10 cellular contexts compared by ENCODE assay signal in genomic region chr2:98280376-98281102, GRCh38.
DNase-seq lines count a peak whose midpoint lies in the region; ATAC-seq, FAIRE-seq and TF ChIP-seq lines count a peak whose summit lies in the region.
"Had no signal": no experiment of that assay in that cellular context is flagged by ENCODE, and none has a peak within 500 bp of the region (broad histone marks: within the 10 kb centered on the region; RNA-seq: fewer than 3 reads in every experiment).

No MANE protein-coding gene starts in this region.

- H3K4me3 Mint-ChIP-seq in neural progenitor cell: no peak overlapping the region
- no peak overlapping the region for H3K4me3 Mint-ChIP-seq in activated naive CD8-positive, alpha-beta T cell treated with anti-CD3 and anti-CD28 coated beads for 36 hours
- H3K4me3 Mint-ChIP-seq: CD4-positive, alpha-beta T cell had no signal

- H2BK120ac ChIP-seq in IMR-90 (ENCODE audit: low read depth, low read length): no peak overlapping the region

- H3K18ac ChIP-seq in IMR-90 (ENCODE audit: low read depth, low read length): no peak overlapping the region

- H4K91ac ChIP-seq in IMR-90 (ENCODE audit: insufficient read depth, low read depth, low read length): no peak overlapping the region

- H2AK9ac ChIP-seq in IMR-90 (replicated peaks; ENCODE audit: low read depth, low read length, poor library complexity): no peak overlapping the region

- H4K5ac ChIP-seq in IMR-90 (ENCODE audit: low read depth, low read length): no peak overlapping the region

- no peaks in the 10 kb centered on the region for H3F3A ChIP-seq in neural progenitor cell (ENCODE audit: low read depth)

- H3K9me3 ChIP-seq in IMR-90 (ENCODE audit: control insufficient read depth, insufficient read depth, low read length): no peaks in the 10 kb centered on the region
- no peaks in the 10 kb centered on the region for H3K9me3 ChIP-seq in neural progenitor cell (ENCODE audit: low read depth)
- H3K9me3 ChIP-seq: ovary had no signal

- no peak overlapping the region for H3K4ac ChIP-seq in IMR-90 (ENCODE audit: low read depth, low read length)

- ATAC-seq in IMR-90 (ENCODE audit: low read depth): peak; percentile 46; the same call in 1 of the 2 replicates

- peaks cover 40% of the 10 kb centered on the region for H3K4me1 Mint-ChIP-seq in neural progenitor cell
- H3K4me1 Mint-ChIP-seq in activated naive CD8-positive, alpha-beta T cell treated with anti-CD3 and anti-CD28 coated beads for 36 hours: no peaks in the 10 kb centered on the region

- no peaks in the 10 kb centered on the region for H3K36me3 Mint-ChIP-seq in neural progenitor cell
- H3K36me3 Mint-ChIP-seq in activated naive CD8-positive, alpha-beta T cell treated with anti-CD3 and anti-CD28 coated beads for 36 hours: no peaks in the 10 kb centered on the region

- H4K8ac ChIP-seq in IMR-90 (ENCODE audit: low read depth in 2 of 2, low read length in 2 of 2): no peak overlapping the region

- H3K23ac ChIP-seq in IMR-90 (ENCODE audit: low read depth, low read length): no peak overlapping the region

- H3K79me1 ChIP-seq in IMR-90 (ENCODE audit: low read depth in 1 of 2, low read length in 2 of 2): no peaks in the 10 kb centered on the region

- WGBS in IMR-90 (ENCODE audit: extremely low coverage in 2 of 2, insufficient read length in 1 of 2), 2 experiments: 12% methylated on average over 3 of the region's 18 CpGs; no CpG with 5 or more reads in 1 of the 2 experiments

- H3K9me1 ChIP-seq in IMR-90 (ENCODE audit: insufficient read depth, low read length): no peaks in the 10 kb centered on the region

- H4K20me1 ChIP-seq in IMR-90 (ENCODE audit: insufficient read depth, low read length): no peaks in the 10 kb centered on the region
- H4K20me1 ChIP-seq in neural progenitor cell (ENCODE audit: low read depth): no peaks in the 10 kb centered on the region

- no peaks in the 10 kb centered on the region for H3K79me2 ChIP-seq in neural progenitor cell (ENCODE audit: low read depth)

- no peak overlapping the region for H2AK5ac ChIP-seq in IMR-90 (ENCODE audit: low read depth, low read length)

- peaks cover 2% of the 10 kb centered on the region for H3K9me3 Mint-ChIP-seq in neural progenitor cell
- H3K9me3 Mint-ChIP-seq in activated naive CD8-positive, alpha-beta T cell treated with anti-CD3 and anti-CD28 coated beads for 36 hours: no peaks in the 10 kb centered on the region
- H3K9me3 Mint-ChIP-seq: CD4-positive, alpha-beta T cell had no signal

- H3K27me3 ChIP-seq in IMR-90 (ENCODE audit: control insufficient read depth, insufficient read depth, low read length) (peaks cover 37% of the 10 kb centered on the region), neural progenitor cell (no peaks in the 10 kb centered on the region)
- H3K27me3 ChIP-seq: ovary had no signal

- H3K4me2 ChIP-seq in IMR-90 (ENCODE audit: low read depth, low read length): no peak overlapping the region
- no peak overlapping the region for H3K4me2 ChIP-seq in neural progenitor cell

- H2BK20ac ChIP-seq in IMR-90 (ENCODE audit: low read depth, low read length): no peak overlapping the region

- dilution Hi-C loops in IMR-90 (cut with HindIII; ENCODE audit: low sequenced_read_pairs, unreplicated experiment): no loop called here

- H2AFZ ChIP-seq in IMR-90 (replicated peaks; ENCODE audit: low read length, poor library complexity): peak overlapping the region; percentile 5
- H2AFZ ChIP-seq in neural progenitor cell (replicated peaks): no peak overlapping the region

- no peak overlapping the region for H2BK15ac ChIP-seq in IMR-90 (ENCODE audit: low read depth, low read length)

- intact Hi-C loops in IMR-90 (cut with micrococcal nuclease): loop anchor here (10.0 kb wide), 1 partner anchor 104 kb away; no protein-coding TSS in a partner anchor

- no peak overlapping the region for H3K4me3 ChIP-seq in IMR-90 (ENCODE audit: insufficient read depth, low read depth, low read length)
- H3K4me3 ChIP-seq in fibroblast of villous mesenchyme (ENCODE audit: low read depth, low read length): no peak overlapping the region
- no peak overlapping the region for H3K4me3 ChIP-seq in neural progenitor cell
- H3K4me3 ChIP-seq: ovary had no signal

- no peak overlapping the region for H3K14ac ChIP-seq in IMR-90 (replicated peaks; ENCODE audit: low read depth, low read length)

- CTCF ChIA-PET in IMR-90 (lab: Yijun Ruan, JAX): interaction anchor here (1.3 kb wide), 1 partner anchor 11 kb away, joined by 4 read pairs; no protein-coding TSS in a partner anchor

- H3K4me1 ChIP-seq in IMR-90 (ENCODE audit: control insufficient read depth, insufficient read depth, low read length) (no peaks in the 10 kb centered on the region), neural progenitor cell (peaks cover 10% of the 10 kb centered on the region)

- H3K9ac ChIP-seq in IMR-90 (ENCODE audit: low read depth, low read length): no peak overlapping the region
- H3K9ac ChIP-seq in neural progenitor cell: no peak overlapping the region

- TF ChIP-seq RAD21 in IMR-90 (IDR thresholded peaks at IDR 0.05; ENCODE audit: low read length): no peak

- in situ Hi-C loops in IMR-90 (cut with MboI; ENCODE audit: low sequenced_read_pairs): no loop called here

- no peaks in the 10 kb centered on the region for H3K36me3 ChIP-seq in IMR-90 (ENCODE audit: control insufficient read depth, insufficient read depth, low read length)
- no peaks in the 10 kb centered on the region for H3K36me3 ChIP-seq in neural progenitor cell
- H3K36me3 ChIP-seq: ovary had no signal

- TF ChIP-seq POLR2A in IMR-90 (IDR thresholded peaks at IDR 0.05; ENCODE audit: low read depth, low read length): no peak

- POLR2A ChIA-PET in IMR-90 (lab: Charles Lee; ENCODE audit: unreplicated experiment): no interaction called here

- no TSS peak for BruUV-seq in IMR-90 (replicated peaks; lab: Mats Ljungman, UMichigan)

- peak overlapping the region; percentile 90 for H3K27ac Mint-ChIP-seq in neural progenitor cell
- H3K27ac Mint-ChIP-seq in activated naive CD8-positive, alpha-beta T cell treated with anti-CD3 and anti-CD28 coated beads for 36 hours: no peak overlapping the region
- H3K27ac Mint-ChIP-seq: CD4-positive, alpha-beta T cell had no signal

- no peak for TF ChIP-seq CTCF in IMR-90 (conservative IDR thresholded peaks at IDR 0.05; ENCODE audit: low read depth, low read length)
- TF ChIP-seq CTCF in fibroblast of villous mesenchyme (IDR thresholded peaks at IDR 0.05; ENCODE audit: insufficient read depth, low read depth, low read length): no peak
- no peak for TF ChIP-seq CTCF in neural progenitor cell (IDR thresholded peaks at IDR 0.05)

- FAIRE-seq in GM18507 (lab: Jason Lieb, UNC): peak; percentile 88

- H3K27me3 Mint-ChIP-seq in neural progenitor cell (ENCODE audit: insufficient read depth, low read depth): peaks cover 2% of the 10 kb centered on the region
- H3K27me3 Mint-ChIP-seq in activated naive CD8-positive, alpha-beta T cell treated with anti-CD3 and anti-CD28 coated beads for 36 hours: peaks cover 27% of the 10 kb centered on the region

- peak; percentile 28 for DNase-seq in GM18507 (ENCODE audit: extremely low spot score, insufficient read length, low read depth)
- no peak for DNase-seq in IMR-90
- peak; percentile 37 for DNase-seq in fibroblast of villous mesenchyme (ENCODE audit: low read depth)
- DNase-seq in neural progenitor cell (ENCODE audit: low spot score): peak; percentile 39
- DNase-seq in activated naive CD8-positive, alpha-beta T cell treated with anti-CD3 and anti-CD28 coated beads for 36 hours: no peak
- DNase-seq in occipital lobe (lab: John Stamatoyannopoulos, UW): no peak
- no peak for DNase-seq in NCI-H2081 (lab: John Stamatoyannopoulos, UW)
- no peak for DNase-seq in stimulated activated CD4-positive, alpha-beta T cell treated with anti-CD3 and anti-CD28 coated beads, Interleukin-2, amount 100 ng/mL, for 48 hours
- DNase-seq: CD4-positive, alpha-beta T cell; ovary had no signal

- H3K27ac ChIP-seq in IMR-90 (ENCODE audit: insufficient read depth, low read length) (no peak overlapping the region), neural progenitor cell (no peak overlapping the region)
- H3K27ac ChIP-seq: ovary had no signal

- no peak overlapping the region for H3K56ac ChIP-seq in IMR-90 (ENCODE audit: extremely low read depth, insufficient read depth, low read length)

- no peak overlapping the region for H2BK5ac ChIP-seq in IMR-90 (ENCODE audit: low read depth, low read length, poor library complexity, severe bottlenecking)

TF ChIP-seq in IMR-90, 13 proteins besides CTCF, POLR2A, EP300 and RAD21 (continues in another document):
- TF ChIP-seq CHD1 (IDR thresholded peaks at IDR 0.05; ENCODE audit: low read depth, low read length): no peak
- no peak for TF ChIP-seq CEBPB (IDR thresholded peaks at IDR 0.05; ENCODE audit: low read depth, low read length)
- TF ChIP-seq RFX5 (IDR thresholded peaks at IDR 0.05; ENCODE audit: low read depth, low read length): no peak
- TF ChIP-seq RCOR1 (IDR thresholded peaks at IDR 0.05; ENCODE audit: insufficient replicate concordance, low read length): no peak
- TF ChIP-seq SMC3 (IDR thresholded peaks at IDR 0.05; ENCODE audit: low read depth, low read length): no peak
- no peak for TF ChIP-seq USF2 (IDR thresholded peaks at IDR 0.05; ENCODE audit: low read depth, low read length)
- no peak for TF ChIP-seq MAZ (IDR thresholded peaks at IDR 0.05; ENCODE audit: borderline replicate concordance, low read depth, low read length)
- TF ChIP-seq FOS (IDR thresholded peaks at IDR 0.05; ENCODE audit: low read depth, low read length): no peak
- TF ChIP-seq NFE2L2 (IDR thresholded peaks at IDR 0.05; ENCODE audit: low read depth, low read length): no peak
- no peak for TF ChIP-seq MAFK (IDR thresholded peaks at IDR 0.05; ENCODE audit: low read depth, low read length)
- no peak for TF ChIP-seq BHLHE40 (IDR thresholded peaks at IDR 0.05; ENCODE audit: low read depth, low read length)
- TF ChIP-seq, protein P1, sequence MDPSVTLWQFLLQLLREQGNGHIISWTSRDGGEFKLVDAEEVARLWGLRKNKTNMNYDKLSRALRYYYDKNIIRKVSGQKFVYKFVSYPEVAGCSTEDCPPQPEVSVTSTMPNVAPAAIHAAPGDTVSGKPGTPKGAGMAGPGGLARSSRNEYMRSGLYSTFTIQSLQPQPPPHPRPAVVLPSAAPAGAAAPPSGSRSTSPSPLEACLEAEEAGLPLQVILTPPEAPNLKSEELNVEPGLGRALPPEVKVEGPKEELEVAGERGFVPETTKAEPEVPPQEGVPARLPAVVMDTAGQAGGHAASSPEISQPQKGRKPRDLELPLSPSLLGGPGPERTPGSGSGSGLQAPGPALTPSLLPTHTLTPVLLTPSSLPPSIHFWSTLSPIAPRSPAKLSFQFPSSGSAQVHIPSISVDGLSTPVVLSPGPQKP (IDR thresholded peaks at IDR 0.05; ENCODE audit: borderline replicate concordance, low read depth, low read length): no peak

Comparison
In these comparisons a context has a peak if more than half of its experiments do, and no peak if none do; other contexts are left out.
1. DNase-seq: peak in GM18507 (single experiment), fibroblast of villous mesenchyme (single experiment) and neural progenitor cell (single experiment); none in IMR-90 (single experiment), activated naive CD8-positive, alpha-beta T cell treated with anti-CD3 and anti-CD28 coated beads for 36 hours (single experiment), occipital lobe (single experiment), NCI-H2081 (0 of 2) and stimulated activated CD4-positive, alpha-beta T cell treated with anti-CD3 and anti-CD28 coated beads, Interleukin-2, amount 100 ng/mL, for 48 hours (0 of 2).